8 cellular contexts compared by ENCODE assay signal in the genomic region with DNA sequence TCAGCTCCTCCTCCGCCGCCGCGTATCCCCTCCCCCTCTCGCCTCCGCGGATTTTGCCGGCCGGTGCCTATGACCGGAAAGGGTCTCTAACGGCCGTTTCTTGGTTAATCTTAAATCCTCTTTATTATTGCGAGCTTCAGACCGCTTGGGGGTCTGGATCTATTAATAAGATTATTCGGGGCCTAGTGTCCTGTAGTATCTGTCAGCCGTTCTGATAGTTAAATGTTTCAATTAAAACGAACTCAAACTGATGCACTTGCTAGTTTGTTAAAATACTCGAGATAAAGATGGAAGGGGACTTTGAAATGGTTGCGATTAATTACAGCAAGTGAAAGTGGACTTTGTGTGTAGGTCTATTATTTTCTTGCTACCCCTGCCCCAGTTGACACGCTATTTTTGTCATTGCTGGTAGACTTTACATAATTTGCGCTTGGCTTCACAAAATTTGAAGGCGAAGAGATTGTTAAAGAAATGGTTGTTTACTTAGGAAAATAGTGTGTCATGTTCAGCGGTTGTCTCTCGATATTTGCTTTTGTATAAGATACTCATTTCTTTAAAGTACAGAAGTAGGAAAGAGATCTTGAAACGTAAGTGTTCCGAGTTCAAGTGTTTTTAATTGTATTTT. TPM values are rescaled to one million over a fixed set of nuclear protein-coding genes. Genes with fewer than 3 reads are reported as not detected.
A peak's percentile ranks its signal among the peaks of the same experiment; 100 is the strongest.
DNase-seq lines count a peak whose midpoint lies in the region; ATAC-seq and TF ChIP-seq lines count a peak whose summit lies in the region.

No MANE protein-coding gene starts in this region.

- TF ChIP-seq CTCF in SK-N-SH (IDR thresholded peaks at IDR 0.05) (no peak), coronary artery (IDR thresholded peaks at IDR 0.05) (no peak)

- no peak for TF ChIP-seq EP300 in SK-N-SH (IDR thresholded peaks at IDR 0.05; ENCODE audit: borderline replicate concordance in 1 of 2, low read depth in 1 of 2, low read length in 1 of 2)

- peak overlapping the region; percentile 47 for H4K8ac ChIP-seq in mesenchymal stem cell (ENCODE audit: low read length)

- H3K4me1 ChIP-seq in BLaER1 = peaks cover 33% of the 10 kb centered on the region
- peaks cover 18% of the 10 kb centered on the region for H3K4me1 ChIP-seq in HAP-1
- H3K4me1 ChIP-seq in SK-N-SH (ENCODE audit: control insufficient read depth in 1 of 2, insufficient read depth in 2 of 2, low read depth in 1 of 2, low read length in 1 of 2) = peaks cover 8 to 10% of the 10 kb centered on the region in 2 experiments; a peak in 3 of 4 replicates
- peaks cover 3% of the 10 kb centered on the region for H3K4me1 ChIP-seq in mesenchymal stem cell (ENCODE audit: control insufficient read depth, insufficient read depth, low read depth, low read length)

- H3K9me2 ChIP-seq in SK-N-SH = no peaks in the 10 kb centered on the region

- H4K20me1 ChIP-seq in BLaER1 = peaks cover 55% of the 10 kb centered on the region
- H4K20me1 ChIP-seq in SK-N-SH (ENCODE audit: insufficient read depth) = peaks cover 53% of the 10 kb centered on the region

- H2BK5ac ChIP-seq in mesenchymal stem cell (ENCODE audit: low read depth, low read length, poor library complexity, severe bottlenecking) = peak overlapping the region; percentile 48

- CTCF ChIA-PET in SK-N-SH (lab: Yijun Ruan, JAX) = interaction anchor here (0.7 to 1.7 kb wide), 2 partner anchors 28 to 62 kb away, joined by 3 to 6 read pairs; no protein-coding TSS in a partner anchor

- H3K23ac ChIP-seq in mesenchymal stem cell (ENCODE audit: low read length in 2 of 2) = no peak overlapping the region

- H3K4me2 ChIP-seq in BLaER1 (peak overlapping the region; percentile 85), SK-N-SH (peak overlapping the region; percentile 76), mesenchymal stem cell (ENCODE audit: low read length, poor library complexity, severe bottlenecking) (peak overlapping the region; percentile 61)

- H2AFZ ChIP-seq in SK-N-SH (ENCODE audit: low read depth) = no peak overlapping the region
- H2AFZ ChIP-seq in mesenchymal stem cell (ENCODE audit: low read depth, low read length) = no peak overlapping the region

- H3K36me3 ChIP-seq in BLaER1 = peaks cover 37% of the 10 kb centered on the region
- peaks cover 45% of the 10 kb centered on the region for H3K36me3 ChIP-seq in HAP-1 (replicated peaks)
- peaks cover 20 to 31% of the 10 kb centered on the region in 2 experiments for H3K36me3 ChIP-seq in SK-N-SH (replicated peaks in 1 of 2; ENCODE audit: control insufficient read depth in 1 of 2, insufficient read depth in 2 of 2, low read length in 1 of 2)
- peaks cover 4 to 27% of the 10 kb centered on the region in 2 experiments for H3K36me3 ChIP-seq in mesenchymal stem cell (ENCODE audit: control insufficient read depth in 1 of 2, insufficient read depth in 2 of 2, low read depth in 1 of 2, low read length in 2 of 2)

- H3K27me3 ChIP-seq in BLaER1 (no peaks in the 10 kb centered on the region), HAP-1 (ENCODE audit: low read depth) (no peaks in the 10 kb centered on the region), SK-N-SH (ENCODE audit: insufficient read depth) (no peaks in the 10 kb centered on the region), mesenchymal stem cell (ENCODE audit: control insufficient read depth in 1 of 2, insufficient read depth in 1 of 2, low read length in 2 of 2) (no peaks in the 10 kb centered on the region)

- peak overlapping the region in 1 of 2 experiments; percentile 34 for H2BK12ac ChIP-seq in mesenchymal stem cell (ENCODE audit: low read length in 2 of 2)

- peaks cover 41% of the 10 kb centered on the region for H3F3A ChIP-seq in SK-N-SH (replicated peaks; ENCODE audit: insufficient read depth)

- no peak for ATAC-seq in HG02623 (IDR thresholded peaks at IDR 0.05; ENCODE audit: unreplicated experiment)

- in situ Hi-C loops in HAP-1 (cut with MboI; ENCODE audit: low sequenced_read_pairs) = no loop called here

- peak overlapping the region; percentile 92 for H4K91ac ChIP-seq in mesenchymal stem cell (ENCODE audit: low read length)

- TF ChIP-seq RAD21 in SK-N-SH (IDR thresholded peaks at IDR 0.05; ENCODE audit: low read length) = no peak

- WGBS in SK-N-SH (ENCODE audit: low lambda C conversion rate) = under 1% methylated on average over 26 of the region's 26 CpGs
- WGBS in mesenchymal stem cell = under 1% methylated on average over 18 of the region's 26 CpGs

- POLR2A ChIA-PET in SK-N-SH (lab: Yijun Ruan, JAX) = interaction anchor here (1.1 to 2.0 kb wide), 2 partner anchors 8 to 45 kb away, joined by 5 read pairs; partner anchors contain the start of gene DONSON

- H2AK5ac ChIP-seq in mesenchymal stem cell (ENCODE audit: low read length, severe bottlenecking) = peak overlapping the region; percentile 75

- H3K14ac ChIP-seq in mesenchymal stem cell (ENCODE audit: low read length in 2 of 2) = no peak overlapping the region

- DNase-seq in HAP-1 (ENCODE audit: low spot score in 2 of 2) (peak; percentile 59 to 86), SK-N-SH (no peak), coronary artery (ENCODE audit: low spot score) (no peak), mesenchymal stem cell (no peak), iPS-NIHi7 (ENCODE audit: extremely low spot score) (no peak)
- DNase-seq in stimulated activated CD8-positive, alpha-beta memory T cell treated with anti-CD3 and anti-CD28 coated beads, Interleukin-2, amount 100 ng/mL, for 48 hours (ENCODE audit: low read depth in 2 of 2) = peak; percentile 68 to 70

- H3K18ac ChIP-seq in mesenchymal stem cell (ENCODE audit: low read depth in 1 of 2, low read length in 2 of 2) = peak overlapping the region; percentile 83 to 89

- H3K4me3 ChIP-seq in BLaER1 = peak overlapping the region; percentile 83
- H3K4me3 ChIP-seq in HAP-1 = peak overlapping the region; percentile 92
- H3K4me3 ChIP-seq in SK-N-SH (ENCODE audit: low read depth in 2 of 2, low read length in 1 of 2) = peak overlapping the region; percentile 78
- H3K4me3 ChIP-seq in coronary artery = peak overlapping the region; percentile 87
- H3K4me3 ChIP-seq in mesenchymal stem cell (ENCODE audit: insufficient read depth in 1 of 2, low read depth in 1 of 2, low read length in 2 of 2) = peak overlapping the region; percentile 64 to 98

- peak overlapping the region; percentile 44 for H2BK120ac ChIP-seq in mesenchymal stem cell (ENCODE audit: low read depth, low read length)

- H3K79me1 ChIP-seq in mesenchymal stem cell (replicated peaks; ENCODE audit: low read length, poor library complexity, severe bottlenecking) = peaks cover 2% of the 10 kb centered on the region

- H3K9ac ChIP-seq in BLaER1 = peak overlapping the region; percentile 98
- peak overlapping the region; percentile 97 for H3K9ac ChIP-seq in SK-N-SH
- H3K9ac ChIP-seq in mesenchymal stem cell (ENCODE audit: low read length) = peak overlapping the region; percentile 100

- H3K27ac ChIP-seq in BLaER1 (peak overlapping the region; percentile 98), SK-N-SH (ENCODE audit: low read depth in 2 of 2, low read length in 1 of 2) (peak overlapping the region; percentile 99), coronary artery (peak overlapping the region; percentile 99), mesenchymal stem cell (ENCODE audit: low read length, poor library complexity, severe bottlenecking) (peak overlapping the region; percentile 98)

- H3K4ac ChIP-seq in mesenchymal stem cell (ENCODE audit: low read depth in 1 of 2, low read length in 2 of 2) = peak overlapping the region in 1 of 2 experiments; percentile 90

- H3K9me3 ChIP-seq in BLaER1 (no peaks in the 10 kb centered on the region), HAP-1 (no peaks in the 10 kb centered on the region), SK-N-SH (no peaks in the 10 kb centered on the region), mesenchymal stem cell (ENCODE audit: control insufficient read depth, low read length) (no peaks in the 10 kb centered on the region)

- H2BK15ac ChIP-seq in mesenchymal stem cell (ENCODE audit: low read depth, poor library complexity, severe bottlenecking) = no peak overlapping the region

- peaks cover 90% of the 10 kb centered on the region for H3K79me2 ChIP-seq in SK-N-SH (ENCODE audit: insufficient read depth)

TF ChIP-seq in SK-N-SH, 30 proteins besides CTCF, POLR2A, EP300 and RAD21 (continues in another document):
- TF ChIP-seq SIN3A (IDR thresholded peaks at IDR 0.05; ENCODE audit: borderline replicate concordance, low read depth, low read length) (0 out of 2 replicates have a peak, but pooled peaks have one; percentile 44), RFX5 (IDR thresholded peaks at IDR 0.05; ENCODE audit: low read length) (no peak), CHD2 (IDR thresholded peaks at IDR 0.05; ENCODE audit: low read length, partially characterized antibody) (peak; percentile 20), RXRA (IDR thresholded peaks at IDR 0.05; ENCODE audit: borderline replicate concordance, low read depth) (no peak)
- TF ChIP-seq, protein P1, sequence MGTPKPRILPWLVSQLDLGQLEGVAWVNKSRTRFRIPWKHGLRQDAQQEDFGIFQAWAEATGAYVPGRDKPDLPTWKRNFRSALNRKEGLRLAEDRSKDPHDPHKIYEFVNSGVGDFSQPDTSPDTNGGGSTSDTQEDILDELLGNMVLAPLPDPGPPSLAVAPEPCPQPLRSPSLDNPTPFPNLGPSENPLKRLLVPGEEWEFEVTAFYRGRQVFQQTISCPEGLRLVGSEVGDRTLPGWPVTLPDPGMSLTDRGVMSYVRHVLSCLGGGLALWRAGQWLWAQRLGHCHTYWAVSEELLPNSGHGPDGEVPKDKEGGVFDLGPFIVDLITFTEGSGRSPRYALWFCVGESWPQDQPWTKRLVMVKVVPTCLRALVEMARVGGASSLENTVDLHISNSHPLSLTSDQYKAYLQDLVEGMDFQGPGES (IDR thresholded peaks at IDR 0.05; ENCODE audit: low read depth, low read length) = no peak

RNA-seq across cellular contexts. Expression of gene SON, which starts 0.8 kb away (rescaled TPM):
- polyA plus RNA-seq in SK-N-SH (2012; rRNA removed) = 45.9 and 57.4 TPM in 2 replicates
- polyA plus RNA-seq in SK-N-SH (2012; cell fraction: cytosol; rRNA removed) = 40.1 and 44.0 TPM in 2 replicates
- polyA plus RNA-seq in SK-N-SH (2012; cell fraction: nucleus; rRNA removed) = 122 and 250 TPM in 2 replicates
- 84.8 TPM for polyA plus RNA-seq in mesenchymal stem cell (2013, experiment 1 of 2)
- polyA plus RNA-seq in mesenchymal stem cell (2013, experiment 2 of 2) = 81.3 TPM

RNA-seq across cellular contexts. Expression of gene GART, which starts 1.7 kb away (rescaled TPM):
- 17.3 and 26.8 TPM in 2 replicates for polyA plus RNA-seq in SK-N-SH (2012; rRNA removed)
- polyA plus RNA-seq in SK-N-SH (2012; cell fraction: cytosol; rRNA removed) = 24.9 and 25.0 TPM in 2 replicates
- polyA plus RNA-seq in SK-N-SH (2012; cell fraction: nucleus; rRNA removed) = 29.6 and 53.5 TPM in 2 replicates
- 37.6 TPM for polyA plus RNA-seq in mesenchymal stem cell (2013, experiment 1 of 2)
- polyA plus RNA-seq in mesenchymal stem cell (2013, experiment 2 of 2) = 37.6 TPM

RNA-seq across cellular contexts. Expression of gene DONSON, which starts 44.9 kb away (rescaled TPM):
- polyA plus RNA-seq in SK-N-SH (2012; rRNA removed) = 17.3 and 20.6 TPM in 2 replicates
- 16.5 and 19.2 TPM in 2 replicates for polyA plus RNA-seq in SK-N-SH (2012; cell fraction: cytosol; rRNA removed)
- polyA plus RNA-seq in SK-N-SH (2012; cell fraction: nucleus; rRNA removed) = 41.8 and 54.5 TPM in 2 replicates
- polyA plus RNA-seq in mesenchymal stem cell (2013, experiment 1 of 2) = 11.2 TPM
- polyA plus RNA-seq in mesenchymal stem cell (2013, experiment 2 of 2) = 11.9 TPM

RNA-seq across cellular contexts. Expression of gene DNAJC28, which starts 52.1 kb away (rescaled TPM):
- polyA plus RNA-seq in SK-N-SH (2012; rRNA removed) = 0.58 and 0.88 TPM in 2 replicates
- 1.2 and 1.8 TPM in 2 replicates for polyA plus RNA-seq in SK-N-SH (2012; cell fraction: cytosol; rRNA removed)
- polyA plus RNA-seq in SK-N-SH (2012; cell fraction: nucleus; rRNA removed) = 0.28 and 0.83 TPM in 2 replicates
- 1.9 TPM for polyA plus RNA-seq in mesenchymal stem cell (2013, experiment 1 of 2)
- 2.1 TPM for polyA plus RNA-seq in mesenchymal stem cell (2013, experiment 2 of 2)

Comparison
In these comparisons a context has a peak if more than half of its experiments do, and no peak if none do; other contexts are left out.
1. DNase-seq: peak in HAP-1 (2 of 2) and stimulated activated CD8-positive, alpha-beta memory T cell treated with anti-CD3 and anti-CD28 coated beads, Interleukin-2, amount 100 ng/mL, for 48 hours (2 of 2); none in SK-N-SH (single experiment), coronary artery (single experiment), mesenchymal stem cell (single experiment) and iPS-NIHi7 (single experiment).
2. Peak in every context shown above with its lines, with median percentiles within 50 percentile points of each other: H3K27ac ChIP-seq, H3K4me2 ChIP-seq, H3K4me3 ChIP-seq and H3K9ac ChIP-seq.